ENCODE assay signal across 27 cellular contexts in genomic region chr16:56399047-56399446, GRCh38.
"Had no signal": no experiment of that assay in that cellular context is flagged by ENCODE, and none has a peak within 500 bp of the region (broad histone marks: within the 10 kb centered on the region; RNA-seq: fewer than 3 reads in every experiment).

No MANE protein-coding gene starts in this region.

- H3K4me1 ChIP-seq: colonic mucosa, esophagus squamous epithelium, gastroesophageal sphincter had no signal

- H3K27ac Mint-ChIP-seq: dendritic cell treated with granulocyte-macrophage colony-stimulating factor and Interleukin-4, amounts not matched to agents 40 ng/mL and 50 ng/mL, for 4 days; effector memory CD8-positive, alpha-beta T cell; endodermal cell; immature natural killer cell; mesothelial cell of epicardium had no signal

- H3K4me3 Mint-ChIP-seq: dendritic cell treated with granulocyte-macrophage colony-stimulating factor and Interleukin-4, amounts not matched to agents 40 ng/mL and 50 ng/mL, for 4 days; effector memory CD8-positive, alpha-beta T cell; endodermal cell; immature natural killer cell; mesothelial cell of epicardium had no signal

- H3K4me2 ChIP-seq: hepatocyte had no signal

- H3K4me3 ChIP-seq: colonic mucosa, esophagus squamous epithelium, gastroesophageal sphincter, heart left ventricle, hepatocyte, left ventricle myocardium inferior, lower lobe of right lung, mucosa of descending colon had no signal

- DNase-seq: cerebellar nuclear complex; colonic mucosa; cortex of kidney; effector CD8-positive, alpha-beta T cell; effector memory CD8-positive, alpha-beta T cell; endodermal cell; erythroblast; esophagus squamous epithelium; foreskin fibroblast; foreskin melanocyte; heart left ventricle; hypothalamus; immature natural killer cell; islet precursor cell; kidney; kidney glomerular epithelial cell; left colon; left ventricle myocardium inferior; lower lobe of right lung; mesenchymal stem cell; mucosa of descending colon had no signal

- H3K9me3 ChIP-seq: colonic mucosa, esophagus squamous epithelium, gastroesophageal sphincter, heart left ventricle, left ventricle myocardium inferior, lower lobe of right lung, mucosa of descending colon had no signal

- H3K27ac ChIP-seq: colonic mucosa, epithelial cell of prostate, esophagus squamous epithelium, gastroesophageal sphincter, heart left ventricle, hepatocyte, left ventricle myocardium inferior, lower lobe of right lung had no signal

- H3K27me3 ChIP-seq: colonic mucosa, esophagus squamous epithelium, gastroesophageal sphincter, heart left ventricle, hepatocyte had no signal

- H3K9me3 Mint-ChIP-seq: dendritic cell treated with granulocyte-macrophage colony-stimulating factor and Interleukin-4, amounts not matched to agents 40 ng/mL and 50 ng/mL, for 4 days; effector memory CD8-positive, alpha-beta T cell; immature natural killer cell had no signal

- H3K4me1 Mint-ChIP-seq: endodermal cell, mesothelial cell of epicardium had no signal

- H2AFZ ChIP-seq: hepatocyte had no signal

- H3K27me3 Mint-ChIP-seq: dendritic cell treated with granulocyte-macrophage colony-stimulating factor and Interleukin-4, amounts not matched to agents 40 ng/mL and 50 ng/mL, for 4 days; effector memory CD8-positive, alpha-beta T cell had no signal

- ATAC-seq: effector memory CD8-positive, alpha-beta T cell; esophagus mucosa; gastroesophageal sphincter; heart left ventricle; left colon; mucosa of descending colon had no signal
